ENCODE assay signal across 8 cellular contexts in genomic region chr10:1420663-1421362, GRCh38.
DNase-seq lines count a peak whose midpoint lies in the region; ATAC-seq and TF ChIP-seq lines count a peak whose summit lies in the region.

No MANE protein-coding gene starts in this region.

- no peaks in the 10 kb centered on the region for H3K9me3 ChIP-seq in ascending aorta

- H3K27ac ChIP-seq in ascending aorta: no peak overlapping the region

- DNase-seq in SKM-1 treated with dmso at 0.1 percent for 144 hours (lab: John Stamatoyannopoulos, UW; ENCODE audit: unreplicated experiment): peak; percentile 9
- DNase-seq in SKM-1 (lab: John Stamatoyannopoulos, UW; ENCODE audit: unreplicated experiment): no peak
- peak; percentile 76 to 91 (median 89) for DNase-seq in NCI-H1417 (lab: John Stamatoyannopoulos, UW)
- peak; percentile 52 for DNase-seq in SW480 (ENCODE audit: low spot score)
- peak in 1 of 2 donors; percentile 64 for DNase-seq in ascending aorta (ENCODE audit: low spot score in 2 of 2)
- DNase-seq in islet precursor cell: peak; percentile 94
- peak; percentile 60 to 66 for DNase-seq in stimulated activated CD4-positive, alpha-beta T cell treated with anti-CD3 and anti-CD28 coated beads, Interleukin-2, amount 100 ng/mL, for 48 hours

- TF ChIP-seq CTCF in ascending aorta (IDR thresholded peaks at IDR 0.05): peak in 2 of 3 experiments; percentile 13 to 39

- peak; percentile 96 for ATAC-seq in HG02870 (IDR thresholded peaks at IDR 0.05; ENCODE audit: unreplicated experiment)

- no peaks in the 10 kb centered on the region for H3K27me3 ChIP-seq in ascending aorta

- no peaks in the 10 kb centered on the region for H3K4me1 ChIP-seq in ascending aorta

- no peaks in the 10 kb centered on the region for H3K36me3 ChIP-seq in ascending aorta

- H3K4me3 ChIP-seq in ascending aorta: no peak overlapping the region

- intact Hi-C loops in ascending aorta (cut with DNase I): no loop called here
